ENCODE assay signal across 1 cellular context in genomic region chr19:46133101-46133627, GRCh38.
TF ChIP-seq lines count a peak whose summit lies in the region.

No MANE protein-coding gene starts in this region.

TF ChIP-seq in Ishikawa, 13 proteins besides CTCF, POLR2A, EP300 and RAD21 (continued from another document):
- TF ChIP-seq, protein P1, sequence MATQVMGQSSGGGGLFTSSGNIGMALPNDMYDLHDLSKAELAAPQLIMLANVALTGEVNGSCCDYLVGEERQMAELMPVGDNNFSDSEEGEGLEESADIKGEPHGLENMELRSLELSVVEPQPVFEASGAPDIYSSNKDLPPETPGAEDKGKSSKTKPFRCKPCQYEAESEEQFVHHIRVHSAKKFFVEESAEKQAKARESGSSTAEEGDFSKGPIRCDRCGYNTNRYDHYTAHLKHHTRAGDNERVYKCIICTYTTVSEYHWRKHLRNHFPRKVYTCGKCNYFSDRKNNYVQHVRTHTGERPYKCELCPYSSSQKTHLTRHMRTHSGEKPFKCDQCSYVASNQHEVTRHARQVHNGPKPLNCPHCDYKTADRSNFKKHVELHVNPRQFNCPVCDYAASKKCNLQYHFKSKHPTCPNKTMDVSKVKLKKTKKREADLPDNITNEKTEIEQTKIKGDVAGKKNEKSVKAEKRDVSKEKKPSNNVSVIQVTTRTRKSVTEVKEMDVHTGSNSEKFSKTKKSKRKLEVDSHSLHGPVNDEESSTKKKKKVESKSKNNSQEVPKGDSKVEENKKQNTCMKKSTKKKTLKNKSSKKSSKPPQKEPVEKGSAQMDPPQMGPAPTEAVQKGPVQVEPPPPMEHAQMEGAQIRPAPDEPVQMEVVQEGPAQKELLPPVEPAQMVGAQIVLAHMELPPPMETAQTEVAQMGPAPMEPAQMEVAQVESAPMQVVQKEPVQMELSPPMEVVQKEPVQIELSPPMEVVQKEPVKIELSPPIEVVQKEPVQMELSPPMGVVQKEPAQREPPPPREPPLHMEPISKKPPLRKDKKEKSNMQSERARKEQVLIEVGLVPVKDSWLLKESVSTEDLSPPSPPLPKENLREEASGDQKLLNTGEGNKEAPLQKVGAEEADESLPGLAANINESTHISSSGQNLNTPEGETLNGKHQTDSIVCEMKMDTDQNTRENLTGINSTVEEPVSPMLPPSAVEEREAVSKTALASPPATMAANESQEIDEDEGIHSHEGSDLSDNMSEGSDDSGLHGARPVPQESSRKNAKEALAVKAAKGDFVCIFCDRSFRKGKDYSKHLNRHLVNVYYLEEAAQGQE (IDR thresholded peaks at IDR 0.05; ENCODE audit: low read depth), result no peak
- TF ChIP-seq TCF12 (IDR thresholded peaks at IDR 0.05; ENCODE audit: low read depth) (peak; percentile 63; the same call in 1 of the 2 replicates), TEAD4 (IDR thresholded peaks at IDR 0.05) (peak; percentile 87)
- TF ChIP-seq, protein P2, sequence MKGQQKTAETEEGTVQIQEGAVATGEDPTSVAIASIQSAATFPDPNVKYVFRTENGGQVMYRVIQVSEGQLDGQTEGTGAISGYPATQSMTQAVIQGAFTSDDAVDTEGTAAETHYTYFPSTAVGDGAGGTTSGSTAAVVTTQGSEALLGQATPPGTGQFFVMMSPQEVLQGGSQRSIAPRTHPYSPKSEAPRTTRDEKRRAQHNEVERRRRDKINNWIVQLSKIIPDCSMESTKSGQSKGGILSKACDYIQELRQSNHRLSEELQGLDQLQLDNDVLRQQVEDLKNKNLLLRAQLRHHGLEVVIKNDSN (IDR thresholded peaks at IDR 0.05), result no peak
